Comparison of ENCODE assay signal across 11 cellular contexts in the genomic region with DNA sequence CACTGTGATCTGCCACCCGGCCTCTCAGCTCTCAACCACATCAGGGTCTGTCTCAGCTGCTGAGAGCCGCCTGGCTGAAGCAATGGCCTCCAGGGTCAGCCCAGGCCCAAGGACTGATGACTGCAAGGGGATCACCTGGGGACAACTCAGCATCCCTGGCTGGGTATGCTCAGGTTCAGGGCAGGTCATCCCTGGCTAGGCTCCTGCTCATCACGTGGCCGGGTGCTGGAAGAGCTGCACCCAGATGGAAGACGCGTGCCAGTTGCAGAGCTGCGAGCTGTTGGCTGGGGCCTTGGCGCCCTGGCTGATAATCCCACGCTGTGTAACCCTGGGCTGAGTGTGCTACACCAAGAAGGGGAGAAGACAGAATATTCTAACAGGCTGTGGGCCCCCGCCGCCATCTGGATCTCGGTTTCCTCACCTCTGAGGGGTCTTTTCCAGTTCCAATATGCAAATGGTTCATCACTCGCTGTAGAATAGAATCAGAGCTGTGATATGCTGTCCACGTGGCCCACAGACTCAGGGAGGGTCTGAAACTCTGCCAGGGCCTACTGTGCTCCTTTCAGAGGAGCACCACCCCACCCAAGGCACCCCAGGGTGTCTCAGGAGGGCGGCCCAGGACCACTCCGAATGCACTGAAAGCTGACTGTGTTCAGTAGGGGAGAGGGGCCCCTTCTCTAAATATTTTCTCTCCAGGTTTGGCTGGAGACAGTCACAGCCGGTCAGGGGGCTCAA.
DNase-seq lines count a peak whose midpoint lies in the region; ATAC-seq and TF ChIP-seq lines count a peak whose summit lies in the region.
"Had no signal": no experiment of that assay in that cellular context is flagged by ENCODE, and none has a peak within 500 bp of the region (broad histone marks: within the 10 kb centered on the region; RNA-seq: fewer than 3 reads in every experiment).

No MANE protein-coding gene starts in this region.

- DNase-seq in Right ventricle myocardium superior (peak; percentile 42), Right ventricle myocardium inferior (ENCODE audit: missing footprints) (no peak), esophagus muscularis mucosa (ENCODE audit: extremely low spot score) (no peak), ovary (peak; percentile 44 to 61 (median 52)), vagina (ENCODE audit: extremely low spot score in 2 of 2) (no peak), nephron progenitor cell (no peak), cerebellar cortex (ENCODE audit: low spot score) (no peak)
- DNase-seq: activated B cell treated with CpG ODN at 0.5 μM for 24 hours; activated naive CD4-positive, alpha-beta T cell treated with anti-CD3 and anti-CD28 coated beads for 36 hours; stimulated activated CD4-positive, alpha-beta T cell treated with anti-CD3 and anti-CD28 coated beads, Interleukin-2, amount 100 ng/mL, for 24 hours had no signal

- H3K4me3 ChIP-seq in esophagus muscularis mucosa (no peak overlapping the region), ovary (no peak overlapping the region), vagina (no peak overlapping the region)

- H3K4me1 Mint-ChIP-seq in nephron progenitor cell: peaks cover 57% of the 10 kb centered on the region
- H3K4me1 Mint-ChIP-seq: activated B cell treated with CpG ODN at 0.5 μM for 24 hours had no signal

- H3K9me3 Mint-ChIP-seq in nephron progenitor cell: peaks cover 30% of the 10 kb centered on the region
- H3K9me3 Mint-ChIP-seq: activated B cell treated with CpG ODN at 0.5 μM for 24 hours; activated naive CD4-positive, alpha-beta T cell treated with anti-CD3 and anti-CD28 coated beads for 36 hours had no signal

- H3K9me3 ChIP-seq in esophagus muscularis mucosa (no peaks in the 10 kb centered on the region), ovary (no peaks in the 10 kb centered on the region), vagina (no peaks in the 10 kb centered on the region)

- intact Hi-C loops in Right ventricle myocardium superior (cut with DNase I) (no loop called here), Right ventricle myocardium inferior (cut with DNase I) (no loop called here), esophagus muscularis mucosa (cut with DNase I) (loop anchor here (5.0 kb wide), 1 partner anchor 338 kb away; a partner anchor contains a TSS), ovary (cut with DNase I) (no loop called here), vagina (cut with DNase I) (no loop called here)

- TF ChIP-seq POLR2A in esophagus muscularis mucosa (IDR thresholded peaks at IDR 0.05; ENCODE audit: low read depth) (no peak), ovary (IDR thresholded peaks at IDR 0.05) (no peak), vagina (IDR thresholded peaks at IDR 0.05) (no peak)

- no peak overlapping the region for H3K27ac Mint-ChIP-seq in nephron progenitor cell
- H3K27ac Mint-ChIP-seq: activated B cell treated with CpG ODN at 0.5 μM for 24 hours; activated naive CD4-positive, alpha-beta T cell treated with anti-CD3 and anti-CD28 coated beads for 36 hours had no signal

- TF ChIP-seq CTCF in esophagus muscularis mucosa (IDR thresholded peaks at IDR 0.05) (no peak), ovary (IDR thresholded peaks at IDR 0.05) (no peak), vagina (IDR thresholded peaks at IDR 0.05) (no peak), nephron progenitor cell (IDR thresholded peaks at IDR 0.05) (no peak)

- no peaks in the 10 kb centered on the region for H3K36me3 Mint-ChIP-seq in nephron progenitor cell (ENCODE audit: low read depth)

- H3K36me3 ChIP-seq in esophagus muscularis mucosa (no peaks in the 10 kb centered on the region), ovary (no peaks in the 10 kb centered on the region), vagina (no peaks in the 10 kb centered on the region)

- H3K4me1 ChIP-seq in esophagus muscularis mucosa (peaks cover 26 to 49% (median 47%) of the 10 kb centered on the region in 4 donors), ovary (ENCODE audit: insufficient read depth) (peaks cover 3% of the 10 kb centered on the region), vagina (peaks cover 12% of the 10 kb centered on the region)

- H3K27me3 ChIP-seq in esophagus muscularis mucosa (peaks cover 0 to 5% (median 0%) of the 10 kb centered on the region in 4 donors), ovary (no peaks in the 10 kb centered on the region), vagina (no peaks in the 10 kb centered on the region)

- WGBS in esophagus muscularis mucosa: 79% methylated on average over 12 of the region's 17 CpGs
- WGBS in ovary, 3 donors: 59 to 72% (median 66%) methylated on average over 17 of the region's 17 CpGs

- TF ChIP-seq EP300 in esophagus muscularis mucosa (IDR thresholded peaks at IDR 0.05) (no peak), ovary (IDR thresholded peaks at IDR 0.05) (no peak)

- H3K27ac ChIP-seq in esophagus muscularis mucosa (replicated peaks in 1 of 4) (peak overlapping the region; percentile 69 to 75 (median 72)), ovary (peak overlapping the region; percentile 58 to 71), vagina (peak overlapping the region; percentile 15)

- ATAC-seq in Right ventricle myocardium superior (ENCODE audit: poor library complexity) (peak; percentile 35), Right ventricle myocardium inferior (no peak), GM18867 (IDR thresholded peaks at IDR 0.05; ENCODE audit: unreplicated experiment) (no peak)

- peaks cover 17% of the 10 kb centered on the region for H3K27me3 Mint-ChIP-seq in nephron progenitor cell (ENCODE audit: low read depth, poor library complexity)
- H3K27me3 Mint-ChIP-seq: activated B cell treated with CpG ODN at 0.5 μM for 24 hours had no signal

- H3K4me3 Mint-ChIP-seq in nephron progenitor cell: no peak overlapping the region
- H3K4me3 Mint-ChIP-seq: activated B cell treated with CpG ODN at 0.5 μM for 24 hours; activated naive CD4-positive, alpha-beta T cell treated with anti-CD3 and anti-CD28 coated beads for 36 hours had no signal

Comparison
In these comparisons a context has a peak if more than half of its experiments do, and no peak if none do; other contexts are left out.
1. DNase-seq: peak in Right ventricle myocardium superior (single experiment) and ovary (5 of 5); none in Right ventricle myocardium inferior (single experiment), esophagus muscularis mucosa (single experiment), vagina (0 of 2), nephron progenitor cell (single experiment) and cerebellar cortex (single experiment).
2. H3K27ac ChIP-seq: peak in every context shown above with its lines; median percentile 72 in esophagus muscularis mucosa; 64 in ovary; 15 in vagina.